1 cellular context compared by ENCODE assay signal in the genomic region with DNA sequence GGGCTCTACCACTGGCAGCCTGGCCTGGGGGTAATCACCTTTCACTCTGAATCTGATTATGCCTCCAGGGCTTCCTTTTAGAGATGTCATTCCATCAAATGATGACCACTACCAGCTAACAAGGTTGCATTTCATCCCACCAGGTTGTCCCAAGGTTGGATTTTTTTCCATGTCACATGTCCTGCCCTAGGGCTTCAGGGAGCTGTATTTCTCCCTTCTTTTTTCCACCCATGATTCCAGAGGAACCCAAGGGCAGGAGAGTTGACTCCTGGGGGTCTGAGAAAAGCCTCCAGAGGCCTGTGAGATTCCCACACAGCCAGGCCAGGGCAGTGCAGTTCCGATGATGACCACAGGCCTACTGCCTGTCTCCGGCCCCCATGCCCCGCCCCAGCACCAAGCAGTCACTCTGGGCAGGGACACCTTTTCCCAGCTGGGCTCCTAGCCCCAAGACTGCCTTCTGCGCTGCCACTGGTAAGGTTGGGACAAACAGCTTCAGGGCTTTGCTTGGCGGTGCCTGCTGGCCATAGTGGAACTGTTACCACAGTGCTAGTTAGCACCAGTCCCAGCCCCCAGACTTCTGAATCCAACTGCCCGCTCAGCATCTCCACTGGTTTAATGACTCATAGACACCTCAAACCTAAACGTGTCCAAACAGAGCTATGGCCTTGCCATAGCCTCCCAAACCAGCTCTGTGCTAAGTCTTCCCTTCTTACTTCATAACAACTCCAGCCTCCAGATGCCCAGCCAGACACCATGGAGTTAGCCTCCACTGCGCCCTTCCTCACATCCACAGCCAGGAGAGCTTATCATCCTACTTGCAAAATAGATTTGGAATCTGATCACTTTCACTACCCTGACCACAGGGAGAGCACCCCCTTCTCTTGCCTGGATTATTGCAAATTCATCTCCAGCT.
TF ChIP-seq lines count a peak whose summit lies in the region.

No MANE protein-coding gene starts in this region.

TF ChIP-seq in K562, 482 proteins besides CTCF, POLR2A, EP300 and RAD21 (continued from another document and continues in another):
- TF ChIP-seq SMARCA4 (IDR thresholded peaks at IDR 0.05) (0 out of 2 replicates have a peak, but pooled peaks have one; percentile 10), MTA2 (IDR thresholded peaks at IDR 0.05; ENCODE audit: low read depth) (no peak), ZFP36 (IDR thresholded peaks at IDR 0.05; ENCODE audit: low read depth, low read length, partially characterized antibody) (no peak), ARID1B (IDR thresholded peaks at IDR 0.05) (no peak), ZNF589 (CRISPR knock-in tag; IDR thresholded peaks at IDR 0.05; ENCODE audit: low read depth) (no peak), RAD51 (IDR thresholded peaks at IDR 0.05; ENCODE audit: borderline replicate concordance, low read depth) (no peak), PHF21A (IDR thresholded peaks at IDR 0.05; ENCODE audit: borderline replicate concordance, low read depth) (no peak), ZNF217 (CRISPR knock-in tag; IDR thresholded peaks at IDR 0.05) (no peak), EWSR1 (IDR thresholded peaks at IDR 0.05; ENCODE audit: borderline replicate concordance, low read depth, partially characterized antibody) (no peak), TARDBP (IDR thresholded peaks at IDR 0.05) (no peak), ZNF507 (tag; conservative IDR thresholded peaks at IDR 0.05) (no peak), ZNF311 (CRISPR knock-in tag; IDR thresholded peaks at IDR 0.05) (peak; percentile 88), ZNF695 (CRISPR knock-in tag; IDR thresholded peaks at IDR 0.05) (no peak), ZNF121 (CRISPR knock-in tag; conservative IDR thresholded peaks at IDR 0.05) (no peak), TCF7L2 (IDR thresholded peaks at IDR 0.05; ENCODE audit: low read depth, low read length) (no peak), ZBTB17 (CRISPR knock-in tag; IDR thresholded peaks at IDR 0.05) (peak; percentile 63; the same call in 1 of the 2 replicates), PHB (CRISPR knock-in tag; IDR thresholded peaks at IDR 0.05) (no peak), BRD4 (IDR thresholded peaks at IDR 0.05) (0 out of 2 replicates have a peak, but pooled peaks have one; percentile 14), ZNF780A (CRISPR knock-in tag; IDR thresholded peaks at IDR 0.05) (no peak), RCOR1 (IDR thresholded peaks at IDR 0.05; ENCODE audit: borderline replicate concordance in 1 of 2, low read depth in 2 of 2, low read length in 2 of 2) (no peak), NEUROD1 (IDR thresholded peaks at IDR 0.05; ENCODE audit: borderline replicate concordance, low read depth, low read length, partially characterized antibody) (no peak), CSDE1 (IDR thresholded peaks at IDR 0.05) (no peak), ATF1 (CRISPR knock-in tag; IDR thresholded peaks at IDR 0.05) (no peak), ATF1 (tag; IDR thresholded peaks at IDR 0.05) (no peak), NCOA4 (IDR thresholded peaks at IDR 0.05; ENCODE audit: partially characterized antibody) (no peak), GTF2E2 (tag; IDR thresholded peaks at IDR 0.05) (no peak), ZNF699 (CRISPR knock-in tag; IDR thresholded peaks at IDR 0.05; ENCODE audit: insufficient replicate concordance) (no peak), MYBL2 (IDR thresholded peaks at IDR 0.05; ENCODE audit: low read depth) (no peak), MYBL2 (CRISPR knock-in tag; IDR thresholded peaks at IDR 0.05; ENCODE audit: borderline replicate concordance) (no peak), ZNF785 (CRISPR knock-in tag; IDR thresholded peaks at IDR 0.05) (no peak), ZNF57 (CRISPR knock-in tag; IDR thresholded peaks at IDR 0.05) (no peak), SNIP1 (IDR thresholded peaks at IDR 0.05; ENCODE audit: low read depth) (no peak), ZFP1 (CRISPR knock-in tag; IDR thresholded peaks at IDR 0.05) (no peak), XRCC3 (IDR thresholded peaks at IDR 0.05) (no peak), NR4A1 (CRISPR knock-in tag; IDR thresholded peaks at IDR 0.05) (peak; percentile 57; the same call in 1 of the 2 replicates), NR4A1 (tag; IDR thresholded peaks at IDR 0.05) (no peak; the same call in 1 of the 2 replicates), MYNN (IDR thresholded peaks at IDR 0.05) (no peak), MYNN (CRISPR knock-in tag; IDR thresholded peaks at IDR 0.05) (no peak), PCBP1 (IDR thresholded peaks at IDR 0.05; ENCODE audit: low read depth, low read length, poor library complexity, severe bottlenecking) (no peak), POU5F1 (IDR thresholded peaks at IDR 0.05; ENCODE audit: borderline replicate concordance, low read depth, low read length, partially characterized antibody) (no peak)
- TF ChIP-seq, protein P1, sequence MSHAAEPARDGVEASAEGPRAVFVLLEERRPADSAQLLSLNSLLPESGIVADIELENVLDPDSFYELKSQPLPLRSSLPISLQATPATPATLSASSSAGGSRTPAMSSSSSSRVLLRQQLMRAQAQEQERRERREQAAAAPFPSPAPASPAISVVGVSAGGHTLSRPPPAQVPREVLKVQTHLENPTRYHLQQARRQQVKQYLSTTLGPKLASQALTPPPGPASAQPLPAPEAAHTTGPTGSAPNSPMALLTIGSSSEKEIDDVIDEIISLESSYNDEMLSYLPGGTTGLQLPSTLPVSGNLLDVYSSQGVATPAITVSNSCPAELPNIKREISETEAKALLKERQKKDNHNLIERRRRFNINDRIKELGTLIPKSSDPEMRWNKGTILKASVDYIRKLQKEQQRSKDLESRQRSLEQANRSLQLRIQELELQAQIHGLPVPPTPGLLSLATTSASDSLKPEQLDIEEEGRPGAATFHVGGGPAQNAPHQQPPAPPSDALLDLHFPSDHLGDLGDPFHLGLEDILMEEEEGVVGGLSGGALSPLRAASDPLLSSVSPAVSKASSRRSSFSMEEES (CRISPR knock-in tag; IDR thresholded peaks at IDR 0.05): no peak
- TF ChIP-seq, protein P2, sequence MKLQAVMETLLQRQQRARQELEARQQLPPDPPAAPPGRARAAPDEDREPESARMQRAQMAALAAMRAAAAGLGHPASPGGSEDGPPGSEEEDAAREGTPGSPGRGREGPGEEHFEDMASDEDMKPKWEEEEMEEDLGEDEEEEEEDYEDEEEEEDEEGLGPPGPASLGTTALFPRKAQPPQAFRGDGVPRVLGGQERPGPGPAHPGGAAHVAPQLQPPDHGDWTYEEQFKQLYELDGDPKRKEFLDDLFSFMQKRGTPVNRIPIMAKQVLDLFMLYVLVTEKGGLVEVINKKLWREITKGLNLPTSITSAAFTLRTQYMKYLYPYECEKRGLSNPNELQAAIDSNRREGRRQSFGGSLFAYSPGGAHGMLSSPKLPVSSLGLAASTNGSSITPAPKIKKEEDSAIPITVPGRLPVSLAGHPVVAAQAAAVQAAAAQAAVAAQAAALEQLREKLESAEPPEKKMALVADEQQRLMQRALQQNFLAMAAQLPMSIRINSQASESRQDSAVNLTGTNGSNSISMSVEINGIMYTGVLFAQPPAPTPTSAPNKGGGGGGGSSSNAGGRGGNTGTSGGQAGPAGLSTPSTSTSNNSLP (IDR thresholded peaks at IDR 0.05; ENCODE audit: borderline replicate concordance, low read depth, low read length): no peak
- TF ChIP-seq, protein P3, sequence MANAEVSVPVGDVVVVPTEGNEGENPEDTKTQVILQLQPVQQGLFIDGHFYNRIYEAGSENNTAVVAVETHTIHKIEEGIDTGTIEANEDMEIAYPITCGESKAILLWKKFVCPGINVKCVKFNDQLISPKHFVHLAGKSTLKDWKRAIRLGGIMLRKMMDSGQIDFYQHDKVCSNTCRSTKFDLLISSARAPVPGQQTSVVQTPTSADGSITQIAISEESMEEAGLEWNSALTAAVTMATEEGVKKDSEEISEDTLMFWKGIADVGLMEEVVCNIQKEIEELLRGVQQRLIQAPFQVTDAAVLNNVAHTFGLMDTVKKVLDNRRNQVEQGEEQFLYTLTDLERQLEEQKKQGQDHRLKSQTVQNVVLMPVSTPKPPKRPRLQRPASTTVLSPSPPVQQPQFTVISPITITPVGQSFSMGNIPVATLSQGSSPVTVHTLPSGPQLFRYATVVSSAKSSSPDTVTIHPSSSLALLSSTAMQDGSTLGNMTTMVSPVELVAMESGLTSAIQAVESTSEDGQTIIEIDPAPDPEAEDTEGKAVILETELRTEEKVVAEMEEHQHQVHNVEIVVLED (CRISPR knock-in tag; IDR thresholded peaks at IDR 0.05): 0 out of 2 replicates have a peak, but pooled peaks have one; percentile 16
- TF ChIP-seq, protein P4, sequence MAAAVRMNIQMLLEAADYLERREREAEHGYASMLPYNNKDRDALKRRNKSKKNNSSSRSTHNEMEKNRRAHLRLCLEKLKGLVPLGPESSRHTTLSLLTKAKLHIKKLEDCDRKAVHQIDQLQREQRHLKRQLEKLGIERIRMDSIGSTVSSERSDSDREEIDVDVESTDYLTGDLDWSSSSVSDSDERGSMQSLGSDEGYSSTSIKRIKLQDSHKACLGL (CRISPR knock-in tag; IDR thresholded peaks at IDR 0.05; ENCODE audit: borderline replicate concordance, poor library complexity, severe bottlenecking): no peak
- TF ChIP-seq, protein P5, sequence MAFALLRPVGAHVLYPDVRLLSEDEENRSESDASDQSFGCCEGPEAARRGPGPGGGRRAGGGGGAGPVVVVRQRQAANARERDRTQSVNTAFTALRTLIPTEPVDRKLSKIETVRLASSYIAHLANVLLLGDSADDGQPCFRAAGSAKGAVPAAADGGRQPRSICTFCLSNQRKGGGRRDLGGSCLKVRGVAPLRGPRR (CRISPR knock-in tag; IDR thresholded peaks at IDR 0.05): no peak
- TF ChIP-seq, protein P6, sequence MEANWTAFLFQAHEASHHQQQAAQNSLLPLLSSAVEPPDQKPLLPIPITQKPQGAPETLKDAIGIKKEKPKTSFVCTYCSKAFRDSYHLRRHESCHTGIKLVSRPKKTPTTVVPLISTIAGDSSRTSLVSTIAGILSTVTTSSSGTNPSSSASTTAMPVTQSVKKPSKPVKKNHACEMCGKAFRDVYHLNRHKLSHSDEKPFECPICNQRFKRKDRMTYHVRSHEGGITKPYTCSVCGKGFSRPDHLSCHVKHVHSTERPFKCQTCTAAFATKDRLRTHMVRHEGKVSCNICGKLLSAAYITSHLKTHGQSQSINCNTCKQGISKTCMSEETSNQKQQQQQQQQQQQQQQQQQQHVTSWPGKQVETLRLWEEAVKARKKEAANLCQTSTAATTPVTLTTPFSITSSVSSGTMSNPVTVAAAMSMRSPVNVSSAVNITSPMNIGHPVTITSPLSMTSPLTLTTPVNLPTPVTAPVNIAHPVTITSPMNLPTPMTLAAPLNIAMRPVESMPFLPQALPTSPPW (CRISPR knock-in tag; IDR thresholded peaks at IDR 0.05): peak; percentile 35; the same call in 1 of the 2 replicates
- TF ChIP-seq, protein P7, sequence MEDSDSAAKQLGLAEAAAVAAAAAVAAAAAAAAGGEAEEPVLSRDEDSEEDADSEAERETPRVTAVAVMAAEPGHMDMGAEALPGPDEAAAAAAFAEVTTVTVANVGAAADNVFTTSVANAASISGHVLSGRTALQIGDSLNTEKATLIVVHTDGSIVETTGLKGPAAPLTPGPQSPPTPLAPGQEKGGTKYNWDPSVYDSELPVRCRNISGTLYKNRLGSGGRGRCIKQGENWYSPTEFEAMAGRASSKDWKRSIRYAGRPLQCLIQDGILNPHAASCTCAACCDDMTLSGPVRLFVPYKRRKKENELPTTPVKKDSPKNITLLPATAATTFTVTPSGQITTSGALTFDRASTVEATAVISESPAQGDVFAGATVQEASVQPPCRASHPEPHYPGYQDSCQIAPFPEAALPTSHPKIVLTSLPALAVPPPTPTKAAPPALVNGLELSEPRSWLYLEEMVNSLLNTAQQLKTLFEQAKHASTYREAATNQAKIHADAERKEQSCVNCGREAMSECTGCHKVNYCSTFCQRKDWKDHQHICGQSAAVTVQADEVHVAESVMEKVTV (CRISPR knock-in tag; IDR thresholded peaks at IDR 0.05): 0 out of 2 replicates have a peak, but pooled peaks have one; percentile 8
- TF ChIP-seq, protein P8, sequence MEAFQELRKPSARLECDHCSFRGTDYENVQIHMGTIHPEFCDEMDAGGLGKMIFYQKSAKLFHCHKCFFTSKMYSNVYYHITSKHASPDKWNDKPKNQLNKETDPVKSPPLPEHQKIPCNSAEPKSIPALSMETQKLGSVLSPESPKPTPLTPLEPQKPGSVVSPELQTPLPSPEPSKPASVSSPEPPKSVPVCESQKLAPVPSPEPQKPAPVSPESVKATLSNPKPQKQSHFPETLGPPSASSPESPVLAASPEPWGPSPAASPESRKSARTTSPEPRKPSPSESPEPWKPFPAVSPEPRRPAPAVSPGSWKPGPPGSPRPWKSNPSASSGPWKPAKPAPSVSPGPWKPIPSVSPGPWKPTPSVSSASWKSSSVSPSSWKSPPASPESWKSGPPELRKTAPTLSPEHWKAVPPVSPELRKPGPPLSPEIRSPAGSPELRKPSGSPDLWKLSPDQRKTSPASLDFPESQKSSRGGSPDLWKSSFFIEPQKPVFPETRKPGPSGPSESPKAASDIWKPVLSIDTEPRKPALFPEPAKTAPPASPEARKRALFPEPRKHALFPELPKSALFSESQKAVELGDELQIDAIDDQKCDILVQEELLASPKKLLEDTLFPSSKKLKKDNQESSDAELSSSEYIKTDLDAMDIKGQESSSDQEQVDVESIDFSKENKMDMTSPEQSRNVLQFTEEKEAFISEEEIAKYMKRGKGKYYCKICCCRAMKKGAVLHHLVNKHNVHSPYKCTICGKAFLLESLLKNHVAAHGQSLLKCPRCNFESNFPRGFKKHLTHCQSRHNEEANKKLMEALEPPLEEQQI (IDR thresholded peaks at IDR 0.05): no peak
- TF ChIP-seq, protein P9, sequence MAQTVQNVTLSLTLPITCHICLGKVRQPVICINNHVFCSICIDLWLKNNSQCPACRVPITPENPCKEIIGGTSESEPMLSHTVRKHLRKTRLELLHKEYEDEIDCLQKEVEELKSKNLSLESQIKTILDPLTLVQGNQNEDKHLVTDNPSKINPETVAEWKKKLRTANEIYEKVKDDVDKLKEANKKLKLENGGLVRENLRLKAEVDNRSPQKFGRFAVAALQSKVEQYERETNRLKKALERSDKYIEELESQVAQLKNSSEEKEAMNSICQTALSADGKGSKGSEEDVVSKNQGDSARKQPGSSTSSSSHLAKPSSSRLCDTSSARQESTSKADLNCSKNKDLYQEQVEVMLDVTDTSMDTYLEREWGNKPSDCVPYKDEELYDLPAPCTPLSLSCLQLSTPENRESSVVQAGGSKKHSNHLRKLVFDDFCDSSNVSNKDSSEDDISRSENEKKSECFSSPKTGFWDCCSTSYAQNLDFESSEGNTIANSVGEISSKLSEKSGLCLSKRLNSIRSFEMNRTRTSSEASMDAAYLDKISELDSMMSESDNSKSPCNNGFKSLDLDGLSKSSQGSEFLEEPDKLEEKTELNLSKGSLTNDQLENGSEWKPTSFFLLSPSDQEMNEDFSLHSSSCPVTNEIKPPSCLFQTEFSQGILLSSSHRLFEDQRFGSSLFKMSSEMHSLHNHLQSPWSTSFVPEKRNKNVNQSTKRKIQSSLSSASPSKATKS (CRISPR knock-in tag; IDR thresholded peaks at IDR 0.05): no peak
